7 cellular contexts compared by ENCODE assay signal in the genomic region with DNA sequence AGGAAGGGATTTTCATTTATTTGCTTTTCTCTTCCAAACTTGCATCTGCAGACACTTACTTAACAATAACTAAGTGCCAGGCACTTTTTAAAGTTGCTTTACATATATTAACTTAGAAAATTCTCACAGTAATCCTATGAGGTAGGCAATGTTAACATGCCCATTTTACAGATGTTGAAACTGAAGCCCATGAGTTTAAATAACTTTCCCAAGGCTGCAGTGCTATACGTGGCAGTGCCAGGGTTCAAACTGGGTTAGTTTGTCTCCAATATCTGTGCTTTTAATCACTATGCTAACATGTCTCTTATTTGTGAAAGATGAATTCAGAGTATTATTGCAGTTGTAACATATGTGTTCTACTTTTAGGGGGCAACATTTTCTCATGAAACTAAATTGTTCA.
"Had no signal": no experiment of that assay in that cellular context is flagged by ENCODE, and none has a peak within 500 bp of the region (broad histone marks: within the 10 kb centered on the region; RNA-seq: fewer than 3 reads in every experiment).

No MANE protein-coding gene starts in this region.

- FAIRE-seq: H1, H54, HTR-8/SVneo had no signal

- H3K4me3 ChIP-seq: GM23338 had no signal

- H2AFZ ChIP-seq: GM23338 had no signal

- H3K4me3 Mint-ChIP-seq: GM23338, H9, IgD-negative memory B cell had no signal

- DNase-seq: H9, KG1 had no signal

- H3K27ac Mint-ChIP-seq: GM23338, H9, IgD-negative memory B cell had no signal

- H3K9me3 Mint-ChIP-seq: GM23338, IgD-negative memory B cell had no signal

- H3K4me2 ChIP-seq: GM23338 had no signal

- H3K27me3 Mint-ChIP-seq: IgD-negative memory B cell had no signal

- ATAC-seq: GM23338 had no signal
